Comparison of ENCODE assay signal across 16 cellular contexts in the genomic region with DNA sequence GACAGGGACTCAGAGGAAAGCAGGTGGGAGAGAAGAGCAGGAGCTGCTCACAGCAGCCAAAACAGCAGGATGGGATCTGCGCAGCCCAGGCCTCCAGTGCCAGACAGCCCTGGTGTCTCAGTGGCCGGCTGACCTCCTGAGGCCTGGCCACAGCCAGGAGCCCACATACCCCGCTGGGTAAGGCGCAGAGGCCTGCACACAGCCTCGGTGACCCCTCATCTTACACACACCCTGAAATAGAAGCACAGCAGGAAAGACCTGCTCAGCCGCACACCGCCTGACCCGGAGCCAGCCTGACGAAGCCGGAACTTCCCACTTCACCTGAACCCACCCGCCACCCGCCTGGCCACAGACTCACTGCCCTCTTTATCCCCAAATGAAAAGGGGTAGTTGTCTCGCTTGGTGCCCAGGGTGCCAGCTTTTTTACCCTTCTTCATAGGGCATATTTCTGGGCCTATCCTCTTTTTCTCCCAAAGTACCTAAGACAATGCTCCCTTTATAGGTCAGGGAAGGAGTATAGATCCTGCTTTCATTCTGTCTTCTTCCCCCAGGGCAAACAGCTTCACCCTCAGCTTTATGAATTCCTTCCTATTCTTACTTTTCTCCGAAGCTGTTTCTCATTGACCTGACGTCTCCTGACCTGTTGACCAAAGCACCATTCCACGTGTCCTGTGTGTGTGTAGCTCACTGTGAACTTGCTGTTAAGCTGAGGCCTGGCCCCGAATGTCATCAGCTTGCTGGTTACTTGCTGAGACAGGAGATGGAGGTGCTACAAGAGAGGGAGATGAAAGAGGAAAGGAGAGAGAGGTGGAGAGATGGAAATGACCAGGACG.
"Had no signal": no experiment of that assay in that cellular context is flagged by ENCODE, and none has a peak within 500 bp of the region (broad histone marks: within the 10 kb centered on the region; RNA-seq: fewer than 3 reads in every experiment).

No MANE protein-coding gene starts in this region.

- H3K27me3 Mint-ChIP-seq: stimulated activated naive CD8-positive, alpha-beta T cell treated with anti-CD3 and anti-CD28 coated beads, Interleukin-15, amount 100 ng/mL, for 72 hours had no signal

- H3K27ac Mint-ChIP-seq: activated naive CD4-positive, alpha-beta T cell treated with anti-CD3 and anti-CD28 coated beads, Interleukin-2, amount 10 ng/mL, durations not matched to agents 7 days and 5 days; natural killer cell; stimulated activated naive CD8-positive, alpha-beta T cell treated with anti-CD3 and anti-CD28 coated beads, Interleukin-15, amount 100 ng/mL, for 72 hours; T-helper 2 cell treated with Interferon-gamma antibody and Interleukin-4, amounts not matched to agents 5 μg/mL and 100 μg/mL, for 36 hours had no signal

- H3K4me3 ChIP-seq: adrenal gland, body of pancreas, mucosa of descending colon, ovary, skin epidermis, thoracic aorta, vagina had no signal

- H3K36me3 Mint-ChIP-seq: activated naive CD4-positive, alpha-beta T cell treated with anti-CD3 and anti-CD28 coated beads, Interleukin-2, amount 10 ng/mL, durations not matched to agents 7 days and 5 days; natural killer cell had no signal

- H3K36me3 ChIP-seq: adrenal gland, ovary, thoracic aorta, vagina had no signal

- H3K4me3 Mint-ChIP-seq: activated naive CD4-positive, alpha-beta T cell treated with anti-CD3 and anti-CD28 coated beads, Interleukin-2, amount 10 ng/mL, durations not matched to agents 7 days and 5 days; effector memory CD8-positive, alpha-beta T cell; natural killer cell; stimulated activated naive CD8-positive, alpha-beta T cell treated with anti-CD3 and anti-CD28 coated beads, Interleukin-15, amount 100 ng/mL, for 72 hours; T-helper 2 cell treated with Interferon-gamma antibody and Interleukin-4, amounts not matched to agents 5 μg/mL and 100 μg/mL, for 36 hours had no signal

- H3K27ac ChIP-seq: adrenal gland, body of pancreas, ovary, thoracic aorta, vagina had no signal

- H3K27me3 ChIP-seq: adrenal gland, body of pancreas, ovary, vagina had no signal

- DNase-seq: activated CD4-positive, alpha-beta T cell treated with anti-CD3 and anti-CD28 coated beads for 1 hour; activated naive CD4-positive, alpha-beta T cell treated with anti-CD3 and anti-CD28 coated beads, Interleukin-2, amount 10 ng/mL, durations not matched to agents 7 days and 5 days; adrenal gland; body of pancreas; effector memory CD8-positive, alpha-beta T cell; glutamatergic neuron; mucosa of descending colon; natural killer cell; ovary; stimulated activated CD4-positive, alpha-beta T cell treated with anti-CD3 and anti-CD28 coated beads, Interleukin-4, amount 100 ng/mL, for 4 hours; stimulated activated naive CD8-positive, alpha-beta T cell treated with anti-CD3 and anti-CD28 coated beads, Interleukin-15, amount 100 ng/mL, for 72 hours had no signal

- H3K9me3 Mint-ChIP-seq: activated naive CD4-positive, alpha-beta T cell treated with anti-CD3 and anti-CD28 coated beads, Interleukin-2, amount 10 ng/mL, durations not matched to agents 7 days and 5 days; effector memory CD8-positive, alpha-beta T cell; natural killer cell; stimulated activated naive CD8-positive, alpha-beta T cell treated with anti-CD3 and anti-CD28 coated beads, Interleukin-15, amount 100 ng/mL, for 72 hours; T-helper 2 cell treated with Interferon-gamma antibody and Interleukin-4, amounts not matched to agents 5 μg/mL and 100 μg/mL, for 36 hours had no signal

- H3K4me1 ChIP-seq: body of pancreas had no signal

- ATAC-seq: body of pancreas; effector memory CD8-positive, alpha-beta T cell; left lobe of liver; mucosa of descending colon; natural killer cell; stimulated activated naive CD8-positive, alpha-beta T cell treated with anti-CD3 and anti-CD28 coated beads, Interleukin-15, amount 100 ng/mL, for 72 hours had no signal

- H3K9me3 ChIP-seq: adrenal gland, body of pancreas, mucosa of descending colon, ovary, thoracic aorta, vagina had no signal
